Comparison of ENCODE assay signal across 18 cellular contexts in genomic region chr1:184473176-184473966, GRCh38.
A peak's percentile ranks its signal among the peaks of the same experiment; 100 is the strongest.
DNase-seq lines count a peak whose midpoint lies in the region; TF ChIP-seq lines count a peak whose summit lies in the region.
"Had no signal": no experiment of that assay in that cellular context is flagged by ENCODE, and none has a peak within 500 bp of the region (broad histone marks: within the 10 kb centered on the region; RNA-seq: fewer than 3 reads in every experiment).

No MANE protein-coding gene starts in this region.

- H3K79me2 ChIP-seq in parathyroid adenoma (no peaks in the 10 kb centered on the region), smooth muscle cell (ENCODE audit: low read depth) (peaks cover 29% of the 10 kb centered on the region)

- no peaks in the 10 kb centered on the region for H3K27me3 Mint-ChIP-seq in activated naive CD8-positive, alpha-beta T cell treated with anti-CD3 and anti-CD28 coated beads for 36 hours
- H3K27me3 Mint-ChIP-seq in CD8-positive, alpha-beta memory T cell, result peaks cover 2 to 3% of the 10 kb centered on the region in 2 donors

- H3F3A ChIP-seq in smooth muscle cell (ENCODE audit: low read depth), result no peaks in the 10 kb centered on the region

- no peak overlapping the region for H3K9ac ChIP-seq in endocrine pancreas (ENCODE audit: control insufficient read depth, insufficient read depth, low read length)
- H3K9ac ChIP-seq in parathyroid adenoma, result no peak overlapping the region
- H3K9ac ChIP-seq in smooth muscle cell (ENCODE audit: low read depth), result no peak overlapping the region
- H3K9ac ChIP-seq: BLaER1 treated with 17β-estradiol and CSF1 and Interleukin-3, amounts not matched to agents 10 nM and 100 nM had no signal

- CTCF ChIA-PET in CD8-positive, alpha-beta memory T cell (lab: Charles Lee), result no interaction called here

- no peaks in the 10 kb centered on the region for H3K27me3 ChIP-seq in endocrine pancreas (ENCODE audit: control insufficient read depth, insufficient read depth, low read length)
- H3K27me3 ChIP-seq in parathyroid adenoma (ENCODE audit: control insufficient read depth, insufficient read depth, low read length), result no peaks in the 10 kb centered on the region
- H3K27me3 ChIP-seq in smooth muscle cell (ENCODE audit: low read depth), result no peaks in the 10 kb centered on the region
- H3K27me3 ChIP-seq in CD8-positive, alpha-beta memory T cell (ENCODE audit: insufficient read depth, low read length, poor library complexity, severe bottlenecking), result no peaks in the 10 kb centered on the region
- H3K27me3 ChIP-seq: BLaER1 treated with 17β-estradiol and CSF1 and Interleukin-3, amounts not matched to agents 10 nM and 100 nM had no signal

- H4K20me1 ChIP-seq in smooth muscle cell (ENCODE audit: low read depth), result peaks cover 21% of the 10 kb centered on the region
- H4K20me1 ChIP-seq: BLaER1 treated with 17β-estradiol and CSF1 and Interleukin-3, amounts not matched to agents 10 nM and 100 nM had no signal

- H3K4me2 ChIP-seq in parathyroid adenoma (ENCODE audit: low read length) (no peak overlapping the region), smooth muscle cell (peak overlapping the region; percentile 2)
- H3K4me2 ChIP-seq: BLaER1 treated with 17β-estradiol and CSF1 and Interleukin-3, amounts not matched to agents 10 nM and 100 nM had no signal

- H3K4me1 ChIP-seq in endocrine pancreas (ENCODE audit: control insufficient read depth, insufficient read depth, low read length) (no peaks in the 10 kb centered on the region), parathyroid adenoma (no peaks in the 10 kb centered on the region), smooth muscle cell (ENCODE audit: low read depth) (peaks cover 7% of the 10 kb centered on the region)
- no peaks in the 10 kb centered on the region for H3K4me1 ChIP-seq in CD8-positive, alpha-beta memory T cell (ENCODE audit: insufficient read depth, low read length)
- H3K4me1 ChIP-seq: BLaER1 treated with 17β-estradiol and CSF1 and Interleukin-3, amounts not matched to agents 10 nM and 100 nM; HAP-1 had no signal

- no peaks in the 10 kb centered on the region for H3K36me3 Mint-ChIP-seq in activated naive CD8-positive, alpha-beta T cell treated with anti-CD3 and anti-CD28 coated beads for 36 hours
- peaks cover 0 to 35% (median 4%) of the 10 kb centered on the region in 3 donors for H3K36me3 Mint-ChIP-seq in CD8-positive, alpha-beta memory T cell
- H3K36me3 Mint-ChIP-seq: CD4-positive, CD25-positive, alpha-beta regulatory T cell had no signal

- H3K4me1 Mint-ChIP-seq in activated naive CD8-positive, alpha-beta T cell treated with anti-CD3 and anti-CD28 coated beads for 36 hours, result no peaks in the 10 kb centered on the region
- peaks cover 0 to 2% (median 0%) of the 10 kb centered on the region in 3 donors for H3K4me1 Mint-ChIP-seq in CD8-positive, alpha-beta memory T cell
- H3K4me1 Mint-ChIP-seq: CD4-positive, CD25-positive, alpha-beta regulatory T cell had no signal

- in situ Hi-C loops in G401 (cut with HindIII; ENCODE audit: low sequenced_read_pairs), result no loop called here

- 82% methylated on average over 9 of the region's 9 CpGs for WGBS in smooth muscle cell (ENCODE audit: low lambda C conversion rate)

- H3K4me3 ChIP-seq in endocrine pancreas (ENCODE audit: control insufficient read depth, insufficient read depth, low read length) (peak overlapping the region; percentile 61), parathyroid adenoma (ENCODE audit: low read depth, low read length) (no peak overlapping the region), smooth muscle cell (no peak overlapping the region), coronary artery (no peak overlapping the region)
- H3K4me3 ChIP-seq in CD8-positive, alpha-beta memory T cell (ENCODE audit: low read length), result no peak overlapping the region
- H3K4me3 ChIP-seq: BLaER1 treated with 17β-estradiol and CSF1 and Interleukin-3, amounts not matched to agents 10 nM and 100 nM; HAP-1 had no signal

- no peaks in the 10 kb centered on the region for H3K9me3 Mint-ChIP-seq in activated naive CD8-positive, alpha-beta T cell treated with anti-CD3 and anti-CD28 coated beads for 36 hours
- H3K9me3 Mint-ChIP-seq in CD8-positive, alpha-beta memory T cell, result peaks cover 0 to 10% (median 5%) of the 10 kb centered on the region in 5 donors

- no peak overlapping the region for H3K27ac ChIP-seq in parathyroid adenoma
- H3K27ac ChIP-seq in smooth muscle cell (ENCODE audit: low read depth), result peak overlapping the region; percentile 62
- H3K27ac ChIP-seq in coronary artery, result no peak overlapping the region
- H3K27ac ChIP-seq in CD8-positive, alpha-beta memory T cell (ENCODE audit: low read depth, low read length), result no peak overlapping the region
- H3K27ac ChIP-seq: BLaER1 treated with 17β-estradiol and CSF1 and Interleukin-3, amounts not matched to agents 10 nM and 100 nM had no signal

- POLR2A ChIA-PET in CD8-positive, alpha-beta memory T cell (lab: Charles Lee), result no interaction called here

- TF ChIP-seq CTCF in parathyroid adenoma (IDR thresholded peaks at IDR 0.05) (no peak), smooth muscle cell (IDR thresholded peaks at IDR 0.05; ENCODE audit: borderline replicate concordance, insufficient read depth, poor library complexity, severe bottlenecking) (no peak), coronary artery (IDR thresholded peaks at IDR 0.05) (no peak)

- H3K36me3 ChIP-seq in endocrine pancreas (ENCODE audit: control insufficient read depth, insufficient read depth, low read length) (no peaks in the 10 kb centered on the region), parathyroid adenoma (ENCODE audit: control insufficient read depth, insufficient read depth, low read length) (no peaks in the 10 kb centered on the region), smooth muscle cell (ENCODE audit: low read depth) (no peaks in the 10 kb centered on the region)
- no peaks in the 10 kb centered on the region for H3K36me3 ChIP-seq in CD8-positive, alpha-beta memory T cell (ENCODE audit: insufficient read depth, low read length)

- H3K4me3 Mint-ChIP-seq in activated naive CD8-positive, alpha-beta T cell treated with anti-CD3 and anti-CD28 coated beads for 36 hours, result no peak overlapping the region
- H3K4me3 Mint-ChIP-seq in CD8-positive, alpha-beta memory T cell, result no peak overlapping the region
- H3K4me3 Mint-ChIP-seq: CD4-positive, CD25-positive, alpha-beta regulatory T cell; HFFc6 had no signal

- no peak overlapping the region for H3K27ac Mint-ChIP-seq in activated naive CD8-positive, alpha-beta T cell treated with anti-CD3 and anti-CD28 coated beads for 36 hours
- H3K27ac Mint-ChIP-seq in CD8-positive, alpha-beta memory T cell, result peak overlapping the region in 1 of 8 donors; percentile 30
- H3K27ac Mint-ChIP-seq: CD4-positive, CD25-positive, alpha-beta regulatory T cell; HFFc6 had no signal

- peak overlapping the region; percentile 20 for H2AFZ ChIP-seq in parathyroid adenoma
- H2AFZ ChIP-seq in smooth muscle cell (ENCODE audit: low read depth), result no peak overlapping the region

- H3K9me3 ChIP-seq in endocrine pancreas (ENCODE audit: control insufficient read depth, low read length) (peaks cover 2% of the 10 kb centered on the region), parathyroid adenoma (ENCODE audit: control insufficient read depth, low read length) (no peaks in the 10 kb centered on the region), smooth muscle cell (replicated peaks; ENCODE audit: low read depth) (no peaks in the 10 kb centered on the region)
- H3K9me3 ChIP-seq in CD8-positive, alpha-beta memory T cell (ENCODE audit: low read length), result no peaks in the 10 kb centered on the region
- H3K9me3 ChIP-seq: HAP-1 had no signal

- DNase-seq in G401 (ENCODE audit: low spot score) (peak; percentile 68), smooth muscle cell (lab: John Stamatoyannopoulos, UW; ENCODE audit: unreplicated experiment) (no peak), coronary artery (ENCODE audit: low spot score) (no peak), OCI-M1 (lab: John Stamatoyannopoulos, UW) (no peak)
- no peak for DNase-seq in activated naive CD8-positive, alpha-beta T cell treated with anti-CD3 and anti-CD28 coated beads for 36 hours
- no peak for DNase-seq in CD8-positive, alpha-beta memory T cell
- DNase-seq: ACHN; CD4-positive, CD25-positive, alpha-beta regulatory T cell; DMS153; DMS79 treated with DMSO at 0.1 percent for 48 hours; EL; GDM1; HFFc6; IMR-90 had no signal
